ENCODE assay signal across 7 cellular contexts in the genomic region with DNA sequence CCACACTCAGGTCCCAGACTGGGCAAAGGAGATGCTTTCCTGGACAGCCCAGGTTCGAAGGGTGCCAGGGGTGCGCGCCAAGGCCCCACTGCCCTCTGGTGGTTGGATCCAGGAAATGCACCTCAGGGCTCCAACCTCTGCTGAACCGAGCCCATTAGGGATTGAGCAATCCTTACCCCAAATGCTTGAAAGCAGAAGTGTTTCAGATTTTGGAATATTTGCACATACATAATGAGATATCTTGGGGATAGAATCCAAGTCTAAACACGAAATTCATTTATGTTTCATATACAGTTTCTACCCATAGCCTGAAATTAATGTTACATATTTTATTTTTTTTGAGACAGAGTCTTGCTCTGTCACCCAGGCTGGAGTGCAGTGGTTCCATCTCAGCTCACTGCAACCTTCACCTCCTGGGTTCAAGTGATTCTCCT. TPM values are rescaled to one million over a fixed set of nuclear protein-coding genes. Genes with fewer than 3 reads are reported as not detected.
DNase-seq lines count a peak whose midpoint lies in the region; ATAC-seq and TF ChIP-seq lines count a peak whose summit lies in the region.

No MANE protein-coding gene starts in this region.

- no peaks in the 10 kb centered on the region for H3K27me3 ChIP-seq in adipocyte (replicated peaks; ENCODE audit: control insufficient read depth, insufficient read depth, low read length)
- no peaks in the 10 kb centered on the region for H3K27me3 ChIP-seq in left ventricle myocardium inferior (ENCODE audit: low read depth)
- no peaks in the 10 kb centered on the region for H3K27me3 ChIP-seq in sigmoid colon

- DNase-seq in GM10266 (ENCODE audit: extremely low spot score) (peak; percentile 81), NAMALWA (ENCODE audit: low spot score) (peak; percentile 87), T follicular helper cell (ENCODE audit: low read depth) (peak; percentile 57), adipocyte (ENCODE audit: low read depth) (peak; percentile 95), left ventricle myocardium inferior (peak; percentile 81), sigmoid colon (peak; percentile 92)

- TF ChIP-seq CTCF in GM10266 (IDR thresholded peaks at IDR 0.05; ENCODE audit: control insufficient read depth, insufficient read depth, low read depth, missing control alignments) (peak; percentile 93), left ventricle myocardium inferior (IDR thresholded peaks at IDR 0.05; ENCODE audit: borderline replicate concordance) (peak; percentile 99), sigmoid colon (IDR thresholded peaks at IDR 0.05) (peak; percentile 95 to 98 (median 96))

- H3K27ac ChIP-seq in left ventricle myocardium inferior (replicated peaks) (peak overlapping the region; percentile 95), sigmoid colon (no peak overlapping the region)

- no peak for TF ChIP-seq EP300 in sigmoid colon (IDR thresholded peaks at IDR 0.05)

- H3K4me1 ChIP-seq in adipocyte (ENCODE audit: control insufficient read depth, insufficient read depth, low read length) (peaks cover 34% of the 10 kb centered on the region), left ventricle myocardium inferior (peaks cover 39% of the 10 kb centered on the region), sigmoid colon (peaks cover 0 to 27% (median 23%) of the 10 kb centered on the region in 4 donors)

- intact Hi-C loops in left ventricle myocardium inferior (cut with micrococcal nuclease): loop anchor here (2.0 to 5.0 kb wide), 2 partner anchors 53 to 100 kb away; no protein-coding TSS in a partner anchor
- intact Hi-C loops in sigmoid colon (cut with DNase I): loop anchor here (1.0 kb wide), 2 partner anchors 53 to 100 kb away; no protein-coding TSS in a partner anchor

- peaks cover 10% of the 10 kb centered on the region for H3K36me3 ChIP-seq in adipocyte (ENCODE audit: control insufficient read depth, insufficient read depth, low read length, severe bottlenecking)
- H3K36me3 ChIP-seq in left ventricle myocardium inferior: no peaks in the 10 kb centered on the region
- peaks cover 0 to 15% (median 2%) of the 10 kb centered on the region in 4 donors for H3K36me3 ChIP-seq in sigmoid colon

- ATAC-seq in GM21381 (IDR thresholded peaks at IDR 0.05; ENCODE audit: unreplicated experiment): no peak

- TF ChIP-seq POLR2A in sigmoid colon (IDR thresholded peaks at IDR 0.05): no peak

- WGBS in sigmoid colon, 2 donors: 1 to 2% methylated on average over 5 of the region's 5 CpGs

- H3K9me3 ChIP-seq in adipocyte (ENCODE audit: control insufficient read depth, low read length) (no peaks in the 10 kb centered on the region), left ventricle myocardium inferior (replicated peaks) (no peaks in the 10 kb centered on the region), sigmoid colon (no peaks in the 10 kb centered on the region)

- H3K4me3 ChIP-seq in adipocyte (ENCODE audit: low read length) (no peak overlapping the region), left ventricle myocardium inferior (no peak overlapping the region), sigmoid colon (no peak overlapping the region)

- no peak overlapping the region for H3K9ac ChIP-seq in adipocyte (ENCODE audit: low read length)

RNA-seq across cellular contexts. Expression of gene SLC9A1, which starts 57.4 kb away (rescaled TPM):
- total RNA-seq in left ventricle myocardium inferior: 19.5 TPM
- 10 to 100 TPM; 11.4 to 25.2 (median 13.3) TPM for total RNA-seq in sigmoid colon
- polyA plus RNA-seq in sigmoid colon: 10 to 100 TPM in 2 of 3 donors, 1 to 10 TPM in 1; 6.0 to 64.4 (median 10.6) TPM
